13 cellular contexts compared by ENCODE assay signal in the genomic region with DNA sequence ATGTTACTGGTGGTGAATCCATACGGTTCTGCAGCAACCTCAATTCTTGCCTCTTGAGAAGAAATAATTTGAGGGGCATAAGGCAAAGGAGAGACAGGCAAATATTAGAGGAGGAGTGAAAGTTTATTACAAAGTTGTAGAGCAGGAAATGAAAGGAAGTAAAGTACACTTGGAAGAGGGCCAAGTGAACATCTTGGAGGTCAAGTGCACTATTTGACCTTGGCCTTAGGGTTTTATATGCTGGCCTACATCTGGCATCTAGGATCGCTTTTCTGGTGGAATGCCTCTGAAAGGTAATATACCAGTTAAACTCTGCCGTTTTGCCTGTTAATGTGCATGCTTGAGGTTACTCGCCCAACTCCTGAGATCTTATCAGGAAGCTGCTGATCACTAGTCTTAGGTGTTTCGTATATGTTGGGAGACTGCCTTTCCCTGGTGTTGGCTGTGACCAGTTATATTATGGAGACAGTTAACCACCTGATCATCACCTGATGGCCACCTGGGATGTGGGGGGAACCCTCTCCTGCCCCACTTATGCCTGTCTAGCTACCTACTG.
"Had no signal": no experiment of that assay in that cellular context is flagged by ENCODE, and none has a peak within 500 bp of the region (broad histone marks: within the 10 kb centered on the region; RNA-seq: fewer than 3 reads in every experiment).

No MANE protein-coding gene starts in this region.

- H3K36me3 ChIP-seq: lower lobe of right lung, neutrophil, tibial nerve had no signal

- H3K4me3 Mint-ChIP-seq: activated CD4-positive, alpha-beta T cell treated with anti-CD3 and anti-CD28 coated beads, Interleukin-2, amount 10 ng/mL, durations not matched to agents 24 days and 14 days; activated naive CD4-positive, alpha-beta T cell treated with anti-CD3 and anti-CD28 coated beads, Interleukin-2, amount 50 U/mL, for 24 hours; dendritic cell treated with granulocyte-macrophage colony-stimulating factor and Interleukin-4, amounts not matched to agents 40 ng/mL and 50 ng/mL, for 4 days; naive B cell; stimulated activated effector memory CD8-positive, alpha-beta T cell treated with anti-CD3 and anti-CD28 coated beads, Interleukin-12 subunit alpha, Interleukin-12 subunit beta, amount 100 ng/mL, for 72 hours had no signal

- H3K4me3 ChIP-seq: lower lobe of right lung, smooth muscle cell, tibial nerve had no signal

- H3K27ac ChIP-seq: lower lobe of right lung, neutrophil, tibial nerve had no signal

- H3K27ac Mint-ChIP-seq: activated CD4-positive, alpha-beta T cell treated with anti-CD3 and anti-CD28 coated beads, Interleukin-2, amount 10 ng/mL, durations not matched to agents 24 days and 14 days; activated naive CD4-positive, alpha-beta T cell treated with anti-CD3 and anti-CD28 coated beads, Interleukin-2, amount 50 U/mL, for 24 hours; dendritic cell treated with granulocyte-macrophage colony-stimulating factor and Interleukin-4, amounts not matched to agents 40 ng/mL and 50 ng/mL, for 4 days; stimulated activated effector memory CD8-positive, alpha-beta T cell treated with anti-CD3 and anti-CD28 coated beads, Interleukin-12 subunit alpha, Interleukin-12 subunit beta, amount 100 ng/mL, for 72 hours had no signal

- H3K4me1 ChIP-seq: lower lobe of right lung, tibial nerve had no signal

- H3K9me3 Mint-ChIP-seq: activated CD4-positive, alpha-beta T cell treated with anti-CD3 and anti-CD28 coated beads, Interleukin-2, amount 10 ng/mL, durations not matched to agents 24 days and 14 days; activated naive CD4-positive, alpha-beta T cell treated with anti-CD3 and anti-CD28 coated beads, Interleukin-2, amount 50 U/mL, for 24 hours; dendritic cell treated with granulocyte-macrophage colony-stimulating factor and Interleukin-4, amounts not matched to agents 40 ng/mL and 50 ng/mL, for 4 days; naive B cell; stimulated activated effector memory CD8-positive, alpha-beta T cell treated with anti-CD3 and anti-CD28 coated beads, Interleukin-12 subunit alpha, Interleukin-12 subunit beta, amount 100 ng/mL, for 72 hours had no signal

- H3K36me3 Mint-ChIP-seq: activated naive CD4-positive, alpha-beta T cell treated with anti-CD3 and anti-CD28 coated beads, Interleukin-2, amount 50 U/mL, for 24 hours; naive B cell; stimulated activated effector memory CD8-positive, alpha-beta T cell treated with anti-CD3 and anti-CD28 coated beads, Interleukin-12 subunit alpha, Interleukin-12 subunit beta, amount 100 ng/mL, for 72 hours had no signal

- H3K27me3 ChIP-seq: neutrophil, tibial nerve had no signal

- H3K9me3 ChIP-seq: lower lobe of right lung, neutrophil had no signal

- H3K4me1 Mint-ChIP-seq: activated naive CD4-positive, alpha-beta T cell treated with anti-CD3 and anti-CD28 coated beads, Interleukin-2, amount 50 U/mL, for 24 hours; naive B cell had no signal

- H3K4me2 ChIP-seq: smooth muscle cell had no signal

- DNase-seq: activated CD4-positive, alpha-beta T cell treated with anti-CD3 and anti-CD28 coated beads, Interleukin-2, amount 10 ng/mL, durations not matched to agents 24 days and 14 days; activated effector memory CD4-positive, alpha-beta T cell treated with Interleukin-2 at 50 U/mL for 16 hours; activated T-cell treated with anti-CD3 and anti-CD28 coated beads for 4 hours; erythroblast; hippocampal formation; lower lobe of right lung; naive B cell had no signal

- H3K27me3 Mint-ChIP-seq: activated CD4-positive, alpha-beta T cell treated with anti-CD3 and anti-CD28 coated beads, Interleukin-2, amount 10 ng/mL, durations not matched to agents 24 days and 14 days; activated naive CD4-positive, alpha-beta T cell treated with anti-CD3 and anti-CD28 coated beads, Interleukin-2, amount 50 U/mL, for 24 hours; dendritic cell treated with granulocyte-macrophage colony-stimulating factor and Interleukin-4, amounts not matched to agents 40 ng/mL and 50 ng/mL, for 4 days; naive B cell had no signal

- ATAC-seq: lower lobe of right lung; stimulated activated effector memory CD8-positive, alpha-beta T cell treated with anti-CD3 and anti-CD28 coated beads, Interleukin-12 subunit alpha, Interleukin-12 subunit beta, amount 100 ng/mL, for 72 hours had no signal
